11 cellular contexts compared by ENCODE assay signal in genomic region chr11:61007971-61008896, GRCh38. TPM values are rescaled to one million over a fixed set of nuclear protein-coding genes. Genes with fewer than 3 reads are reported as not detected.
DNase-seq lines count a peak whose midpoint lies in the region; ATAC-seq and TF ChIP-seq lines count a peak whose summit lies in the region.
"Had no signal": no experiment of that assay in that cellular context is flagged by ENCODE, and none has a peak within 500 bp of the region (broad histone marks: within the 10 kb centered on the region; RNA-seq: fewer than 3 reads in every experiment).

No MANE protein-coding gene starts in this region.

- H3K4me3 ChIP-seq in body of pancreas = no peak overlapping the region
- H3K4me3 ChIP-seq in right lobe of liver = peak overlapping the region in 2 of 3 donors; percentile 11 to 24
- peak overlapping the region; percentile 55 for H3K4me3 ChIP-seq in suprapubic skin
- H3K4me3 ChIP-seq: GM23248 had no signal

- H3K27ac ChIP-seq in body of pancreas (no peak overlapping the region), right lobe of liver (no peak overlapping the region), suprapubic skin (no peak overlapping the region)
- H3K27ac ChIP-seq: GM23248 had no signal

- ATAC-seq in body of pancreas (peak; percentile 45), right lobe of liver (peak; percentile 14 to 19 (median 16)), HG02610 (IDR thresholded peaks at IDR 0.05; ENCODE audit: unreplicated experiment) (no peak)

- DNase-seq in T-helper 1 cell (no peak), body of pancreas (peak; percentile 24 to 59 (median 30)), right lobe of liver (peak in 1 of 3 donors; percentile 53), suprapubic skin (ENCODE audit: low spot score in 2 of 2) (no peak), NCI-H128 (lab: John Stamatoyannopoulos, UW; ENCODE audit: unreplicated experiment) (no peak), cerebellar nuclear complex (lab: John Stamatoyannopoulos, UW) (no peak)
- DNase-seq: effector CD4-positive, alpha-beta T cell had no signal

- H3K27me3 ChIP-seq in body of pancreas (no peaks in the 10 kb centered on the region), right lobe of liver (peaks cover 0 to 18% of the 10 kb centered on the region in 2 donors), suprapubic skin (peaks cover 16% of the 10 kb centered on the region)

- H3K9me3 ChIP-seq in body of pancreas (no peaks in the 10 kb centered on the region), right lobe of liver (no peaks in the 10 kb centered on the region), suprapubic skin (no peaks in the 10 kb centered on the region)

- peaks cover 52% of the 10 kb centered on the region for H3K4me1 Mint-ChIP-seq in T-helper 1 cell treated with Interleukin-12 subunit alpha and Interleukin-12 subunit beta and Interleukin-4 antibody, amounts not matched to agents 30 μg/mL and 1 μg/mL, for 36 hours (ENCODE audit: low read depth)

- TF ChIP-seq CTCF in body of pancreas (IDR thresholded peaks at IDR 0.05) = no peak
- no peak for TF ChIP-seq CTCF in right lobe of liver (IDR thresholded peaks at IDR 0.05)
- no peak for TF ChIP-seq CTCF in suprapubic skin (IDR thresholded peaks at IDR 0.05)

- H3K36me3 ChIP-seq in body of pancreas (replicated peaks in 1 of 2; ENCODE audit: insufficient read depth in 1 of 2, low read depth in 2 of 2) = no peaks in the 10 kb centered on the region
- H3K36me3 ChIP-seq in right lobe of liver = no peaks in the 10 kb centered on the region
- no peaks in the 10 kb centered on the region for H3K36me3 ChIP-seq in suprapubic skin

- H3K27me3 Mint-ChIP-seq in T-helper 1 cell treated with Interleukin-12 subunit alpha and Interleukin-12 subunit beta and Interleukin-4 antibody, amounts not matched to agents 30 μg/mL and 1 μg/mL, for 36 hours (ENCODE audit: low read depth) = no peaks in the 10 kb centered on the region

- H3K27ac Mint-ChIP-seq in T-helper 1 cell treated with Interleukin-12 subunit alpha and Interleukin-12 subunit beta and Interleukin-4 antibody, amounts not matched to agents 30 μg/mL and 1 μg/mL, for 36 hours = peak overlapping the region; percentile 36

- no peaks in the 10 kb centered on the region for H3K9me3 Mint-ChIP-seq in T-helper 1 cell treated with Interleukin-12 subunit alpha and Interleukin-12 subunit beta and Interleukin-4 antibody, amounts not matched to agents 30 μg/mL and 1 μg/mL, for 36 hours

- intact Hi-C loops in body of pancreas (cut with DNase I) (no loop called here), right lobe of liver (cut with DNase I) (no loop called here)

- WGBS in body of pancreas, 2 donors = 17 to 46% methylated on average over 21 to 54 of the region's 54 CpGs
- WGBS in right lobe of liver (ENCODE audit: insufficient coverage, low coverage, low lambda C conversion rate, missing lambda C conversion rate) = 13% methylated on average over 12 of the region's 54 CpGs
- 27% methylated on average over 36 of the region's 54 CpGs for WGBS in suprapubic skin

- H3K4me1 ChIP-seq in body of pancreas (peaks cover 25% of the 10 kb centered on the region), right lobe of liver (peaks cover 0 to 14% (median 0%) of the 10 kb centered on the region in 4 donors), suprapubic skin (peaks cover 25% of the 10 kb centered on the region)

- TF ChIP-seq POLR2A in body of pancreas (IDR thresholded peaks at IDR 0.05) = no peak
- TF ChIP-seq POLR2A in right lobe of liver (IDR thresholded peaks at IDR 0.05) = no peak
- no peak for TF ChIP-seq POLR2A in suprapubic skin (IDR thresholded peaks at IDR 0.05)

- H3K4me3 Mint-ChIP-seq in T-helper 1 cell treated with Interleukin-12 subunit alpha and Interleukin-12 subunit beta and Interleukin-4 antibody, amounts not matched to agents 30 μg/mL and 1 μg/mL, for 36 hours = peak overlapping the region; percentile 56

- H3K36me3 Mint-ChIP-seq in T-helper 1 cell treated with Interleukin-12 subunit alpha and Interleukin-12 subunit beta and Interleukin-4 antibody, amounts not matched to agents 30 μg/mL and 1 μg/mL, for 36 hours (ENCODE audit: low read depth) = peaks cover 46% of the 10 kb centered on the region

- TF ChIP-seq EP300 in suprapubic skin (IDR thresholded peaks at IDR 0.05) = no peak

RNA-seq across cellular contexts. Expression of gene CD6, which starts 36.8 kb away (rescaled TPM):
- total RNA-seq in body of pancreas = 1 to 10 TPM; 1.0 to 3.3 TPM
- total RNA-seq in right lobe of liver = 1 to 10 TPM in 1 of 6 experiments, under 1 TPM in 5; 0.29 to 2.4 (median 0.52) TPM
- total RNA-seq in suprapubic skin = 1 to 10 TPM in 2 of 4 donors, under 1 TPM in 2; 0.15 to 1.7 (median 1.2) TPM
- total RNA-seq: GM23248, RPMI7951 had no signal

RNA-seq across cellular contexts. Expression of gene SLC15A3, which starts 56.3 kb away (rescaled TPM):
- total RNA-seq in body of pancreas (1 to 10 TPM; 2.0 to 6.2 TPM), right lobe of liver (10 to 100 TPM in 3 of 6 experiments, 1 to 10 TPM in 3; 7.2 to 22.2 (median 9.2) TPM), suprapubic skin (10 to 100 TPM in 2 of 4 donors, 1 to 10 TPM in 2; 1.7 to 10.5 (median 9.8) TPM)

Comparison
In these comparisons a context has a peak if more than half of its experiments do, and no peak if none do; other contexts are left out.
1. DNase-seq: peak in body of pancreas (4 of 4); none in T-helper 1 cell (0 of 5), suprapubic skin (0 of 2), NCI-H128 (single experiment) and cerebellar nuclear complex (0 of 2).
2. H3K4me3 ChIP-seq: peak in right lobe of liver (2 of 3) and suprapubic skin (single experiment); none in body of pancreas (0 of 2).